ENCODE assay signal across 9 cellular contexts in the genomic region with DNA sequence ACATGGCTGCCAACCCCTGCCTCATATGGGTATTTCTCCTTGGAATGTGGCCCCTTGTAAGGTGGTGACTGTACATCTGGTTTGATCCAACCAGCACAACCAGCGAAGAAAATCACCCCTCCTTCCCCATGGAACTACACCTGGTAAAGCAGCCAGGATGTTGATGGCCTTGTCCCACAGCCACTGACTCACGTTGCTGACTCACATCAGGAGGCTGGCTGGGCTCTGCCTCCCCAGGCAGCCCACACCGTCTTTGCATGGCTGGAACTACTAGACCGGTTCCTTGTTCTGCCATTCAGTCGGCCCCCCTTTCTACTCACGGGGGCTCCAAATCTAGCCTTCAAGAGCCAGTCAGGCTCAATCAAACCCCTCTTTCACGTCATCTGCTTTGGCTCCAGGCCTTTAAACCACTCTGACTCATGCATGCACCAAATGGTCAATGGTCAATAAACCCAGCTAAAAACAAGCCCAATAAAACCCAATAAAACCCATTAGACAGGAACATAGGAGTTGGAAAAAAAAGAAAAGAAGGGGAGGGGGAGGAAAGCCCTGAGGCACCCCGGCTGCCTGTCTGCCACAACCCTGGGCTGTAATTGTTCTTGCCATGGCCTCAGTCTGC.
DNase-seq lines count a peak whose midpoint lies in the region; ATAC-seq and TF ChIP-seq lines count a peak whose summit lies in the region.
"Had no signal": no experiment of that assay in that cellular context is flagged by ENCODE, and none has a peak within 500 bp of the region (broad histone marks: within the 10 kb centered on the region; RNA-seq: fewer than 3 reads in every experiment).

No MANE protein-coding gene starts in this region.

- intact Hi-C loops in esophagus squamous epithelium (cut with DNase I): no loop called here

- H3K27me3 ChIP-seq in GM23248 (replicated peaks; ENCODE audit: insufficient read depth) (no peaks in the 10 kb centered on the region), SK-N-SH (ENCODE audit: insufficient read depth) (no peaks in the 10 kb centered on the region), esophagus squamous epithelium (no peaks in the 10 kb centered on the region), GM23338 (ENCODE audit: insufficient read depth) (no peaks in the 10 kb centered on the region)

- H3K4me1 Mint-ChIP-seq in T-helper 17 cell (peaks cover 6% of the 10 kb centered on the region), GM23338 (peaks cover 20% of the 10 kb centered on the region)

- in situ Hi-C loops in GM23248 (cut with MboI): no loop called here

- peak in 1 of 2 experiments; percentile 74; a peak in 2 of 4 replicates for TF ChIP-seq EP300 in SK-N-SH (IDR thresholded peaks at IDR 0.05; ENCODE audit: borderline replicate concordance in 1 of 2, low read depth in 1 of 2, low read length in 1 of 2)

- CTCF ChIA-PET in SK-N-SH (lab: Yijun Ruan, JAX): interaction anchor here (0.9 to 9.7 kb wide), 2 partner anchors 16 to 19 kb away, joined by 3 to 92 read pairs; no protein-coding TSS in a partner anchor

- H3K4me3 Mint-ChIP-seq in T-helper 17 cell (no peak overlapping the region), GM23338 (no peak overlapping the region)

- TF ChIP-seq POLR2A in esophagus squamous epithelium (IDR thresholded peaks at IDR 0.05): no peak

- H3K27ac Mint-ChIP-seq in T-helper 17 cell: no peak overlapping the region
- H3K27ac Mint-ChIP-seq in GM23338: no peak overlapping the region

- POLR2A ChIA-PET in SK-N-SH (lab: Yijun Ruan, JAX): interaction anchor here (1.8 kb wide), 1 partner anchor 54 kb away, joined by 4 read pairs; no protein-coding TSS in a partner anchor

- H3K4me2 ChIP-seq in GM23248 (ENCODE audit: unreplicated experiment): peak overlapping the region; percentile 36
- H3K4me2 ChIP-seq in SK-N-SH: peak overlapping the region; percentile 55
- no peak overlapping the region for H3K4me2 ChIP-seq in GM23338
- H3K4me2 ChIP-seq: KMS-11 had no signal

- no peak overlapping the region for H3K27ac ChIP-seq in GM23248
- H3K27ac ChIP-seq in SK-N-SH (ENCODE audit: low read depth in 2 of 2, low read length in 1 of 2): peak overlapping the region in 1 of 2 experiments; percentile 44; a peak in 2 of 4 replicates
- peak overlapping the region; percentile 67 to 77 (median 70) for H3K27ac ChIP-seq in esophagus squamous epithelium
- no peak overlapping the region for H3K27ac ChIP-seq in GM23338 (ENCODE audit: low read depth)
- H3K27ac ChIP-seq: KMS-11 had no signal

- no peaks in the 10 kb centered on the region for H3K9me2 ChIP-seq in GM23248 (ENCODE audit: insufficient read depth)
- H3K9me2 ChIP-seq in SK-N-SH: no peaks in the 10 kb centered on the region
- no peaks in the 10 kb centered on the region for H3K9me2 ChIP-seq in GM23338 (ENCODE audit: insufficient read depth)

- no peak for TF ChIP-seq RAD21 in SK-N-SH (IDR thresholded peaks at IDR 0.05; ENCODE audit: low read length)

- H3K36me3 ChIP-seq in GM23248 (ENCODE audit: low read depth) (no peaks in the 10 kb centered on the region), SK-N-SH (replicated peaks in 1 of 2; ENCODE audit: control insufficient read depth in 1 of 2, insufficient read depth in 2 of 2, low read length in 1 of 2) (no peaks in the 10 kb centered on the region), esophagus squamous epithelium (no peaks in the 10 kb centered on the region), GM23338 (ENCODE audit: insufficient read depth) (no peaks in the 10 kb centered on the region)

- H3K9me3 Mint-ChIP-seq in GM23338: no peaks in the 10 kb centered on the region; the same call in 2 of the 3 replicates

- H3K79me2 ChIP-seq in GM23248 (ENCODE audit: insufficient read depth): no peaks in the 10 kb centered on the region
- no peaks in the 10 kb centered on the region for H3K79me2 ChIP-seq in SK-N-SH (ENCODE audit: insufficient read depth)
- H3K79me2 ChIP-seq in GM23338 (replicated peaks; ENCODE audit: insufficient read depth): no peaks in the 10 kb centered on the region

- H3K4me3 ChIP-seq in GM23248 (no peak overlapping the region), SK-N-SH (ENCODE audit: low read depth in 2 of 2, low read length in 1 of 2) (no peak overlapping the region), esophagus squamous epithelium (no peak overlapping the region), GM23338 (no peak overlapping the region)

- TF ChIP-seq CTCF in SK-N-SH (IDR thresholded peaks at IDR 0.05) (no peak), esophagus squamous epithelium (IDR thresholded peaks at IDR 0.05) (no peak), GM23338 (conservative IDR thresholded peaks at IDR 0.05; ENCODE audit: low read depth in 2 of 2) (no peak)

- H3K4me1 ChIP-seq in GM23248 (ENCODE audit: insufficient read depth): peaks cover 6% of the 10 kb centered on the region
- peaks cover 0 to 6% of the 10 kb centered on the region in 2 experiments; a peak in 3 of 4 replicates for H3K4me1 ChIP-seq in SK-N-SH (ENCODE audit: control insufficient read depth in 1 of 2, insufficient read depth in 2 of 2, low read depth in 1 of 2, low read length in 1 of 2)
- H3K4me1 ChIP-seq in esophagus squamous epithelium: peaks cover 9 to 67% (median 24%) of the 10 kb centered on the region in 3 donors
- H3K4me1 ChIP-seq in GM23338 (ENCODE audit: insufficient read depth): no peaks in the 10 kb centered on the region

- H3F3A ChIP-seq in GM23248 (ENCODE audit: insufficient read depth) (no peaks in the 10 kb centered on the region), SK-N-SH (replicated peaks; ENCODE audit: insufficient read depth) (peaks cover 7% of the 10 kb centered on the region), GM23338 (replicated peaks; ENCODE audit: low read depth) (no peaks in the 10 kb centered on the region)

- WGBS in GM23248 (ENCODE audit: low coverage in 1 of 2, low lambda C conversion rate in 2 of 2, missing lambda C conversion rate in 2 of 2), 2 experiments: 18 to 25% methylated on average over 8 of the region's 8 CpGs
- 13% methylated on average over 8 of the region's 8 CpGs for WGBS in SK-N-SH (ENCODE audit: low lambda C conversion rate)
- WGBS in esophagus squamous epithelium, 2 donors: 32 to 41% methylated on average over 7 to 8 of the region's 8 CpGs

- H3K27me3 Mint-ChIP-seq in T-helper 17 cell (no peaks in the 10 kb centered on the region), GM23338 (ENCODE audit: insufficient read depth, low read depth, poor library complexity) (peaks cover 6% of the 10 kb centered on the region)

- H3K36me3 Mint-ChIP-seq in T-helper 17 cell (ENCODE audit: low read depth): peaks cover 2% of the 10 kb centered on the region
- H3K36me3 Mint-ChIP-seq in GM23338 (ENCODE audit: low read depth): no peaks in the 10 kb centered on the region

- H3K9ac ChIP-seq in GM23248: no peak overlapping the region
- no peak overlapping the region for H3K9ac ChIP-seq in SK-N-SH
- H3K9ac ChIP-seq: KMS-11 had no signal

- H3K9me3 ChIP-seq in GM23248 (ENCODE audit: low read depth): no peaks in the 10 kb centered on the region
- H3K9me3 ChIP-seq in SK-N-SH: no peaks in the 10 kb centered on the region
- H3K9me3 ChIP-seq in esophagus squamous epithelium: no peaks in the 10 kb centered on the region
- H3K9me3 ChIP-seq in T-helper 17 cell (ENCODE audit: control insufficient read depth, low read length, poor library complexity, severe bottlenecking): no peaks in the 10 kb centered on the region

- H4K20me1 ChIP-seq in GM23248 (ENCODE audit: insufficient read depth) (no peaks in the 10 kb centered on the region), SK-N-SH (ENCODE audit: insufficient read depth) (no peaks in the 10 kb centered on the region), GM23338 (replicated peaks; ENCODE audit: insufficient read depth) (no peaks in the 10 kb centered on the region)

- ATAC-seq in T-helper 17 cell (no peak), GM23338 (no peak)

- H2AFZ ChIP-seq in GM23248: peak overlapping the region; percentile 62; the same call in 1 of the 2 replicates
- peak overlapping the region; percentile 77; the same call in 1 of the 2 replicates for H2AFZ ChIP-seq in SK-N-SH (ENCODE audit: low read depth)
- no peak overlapping the region for H2AFZ ChIP-seq in GM23338

- DNase-seq in GM23248 (peak; percentile 92), SK-N-SH (no peak), esophagus squamous epithelium (lab: John Stamatoyannopoulos, UW) (no peak), T-helper 17 cell (no peak), GM23338 (ENCODE audit: low spot score) (no peak), germinal center (ENCODE audit: low spot score) (no peak), NCI-H2029 (lab: John Stamatoyannopoulos, UW) (no peak)
- DNase-seq in stimulated activated CD4-positive, alpha-beta T cell treated with anti-CD3 and anti-CD28 coated beads, Interleukin-4, amount 100 ng/mL, for 1 hour: peak; percentile 25

TF ChIP-seq in SK-N-SH, 30 proteins besides CTCF, POLR2A, EP300 and RAD21 (continues in another document):
- TF ChIP-seq TCF12 (IDR thresholded peaks at IDR 0.05): peak; percentile 94
- no peak for TF ChIP-seq USF1 (IDR thresholded peaks at IDR 0.05; ENCODE audit: borderline replicate concordance, low read depth)
- TF ChIP-seq TAF1 (IDR thresholded peaks at IDR 0.05; ENCODE audit: borderline replicate concordance, low read depth, low read length): no peak
- TF ChIP-seq YY1 (IDR thresholded peaks at IDR 0.05; ENCODE audit: low read depth): no peak
- peak; percentile 99 for TF ChIP-seq FOSL2 (IDR thresholded peaks at IDR 0.05; ENCODE audit: borderline replicate concordance, low read depth)
- no peak for TF ChIP-seq EZH2phosphoT487 (IDR thresholded peaks at IDR 0.05; ENCODE audit: borderline replicate concordance, low read depth)

TF ChIP-seq in GM23338, 12 proteins besides CTCF, POLR2A, EP300 and RAD21 (continues in another document):
- TF ChIP-seq CREB1 (CRISPR knock-in tag; IDR thresholded peaks at IDR 0.05; ENCODE audit: low read depth): no peak
- TF ChIP-seq ZNF331 (CRISPR knock-in tag; IDR thresholded peaks at IDR 0.05; ENCODE audit: low read depth): no peak
- TF ChIP-seq STAT1 (IDR thresholded peaks at IDR 0.05; ENCODE audit: unreplicated experiment): no peak
- no peak for TF ChIP-seq POLR2AphosphoS5 (IDR thresholded peaks at IDR 0.05; ENCODE audit: low read depth)

Comparison
In these comparisons a context has a peak if more than half of its experiments do, and no peak if none do; other contexts are left out.
1. DNase-seq: peak in GM23248 (single experiment) and stimulated activated CD4-positive, alpha-beta T cell treated with anti-CD3 and anti-CD28 coated beads, Interleukin-4, amount 100 ng/mL, for 1 hour (single experiment); none in SK-N-SH (single experiment), esophagus squamous epithelium (single experiment), T-helper 17 cell (0 of 3), GM23338 (single experiment), germinal center (single experiment) and NCI-H2029 (single experiment).
2. H3K27ac ChIP-seq: peak in esophagus squamous epithelium (4 of 4); none in GM23248 (single experiment) and GM23338 (single experiment).